In genomic region chr10:124339951-124340760, GRCh38 we compare ENCODE assay signal across 15 cellular contexts.
DNase-seq lines count a peak whose midpoint lies in the region; ATAC-seq, FAIRE-seq and TF ChIP-seq lines count a peak whose summit lies in the region.
"Had no signal": no experiment of that assay in that cellular context is flagged by ENCODE, and none has a peak within 500 bp of the region (broad histone marks: within the 10 kb centered on the region; RNA-seq: fewer than 3 reads in every experiment).

No MANE protein-coding gene starts in this region.

- POLR2A ChIA-PET in AG04450 (lab: Yijun Ruan, JAX) = interaction anchor here (0.6 kb wide), 1 partner anchor 9 kb away, joined by 3 read pairs; no protein-coding TSS in a partner anchor

- no peaks in the 10 kb centered on the region; the same call in 1 of the 2 replicates for H3K9me3 ChIP-seq in AG04450 (ENCODE audit: control insufficient read depth, insufficient read depth, low read length)
- H3K9me3 ChIP-seq: HAP-1, Peyer's patch had no signal

- CTCF ChIA-PET in AG04450 (lab: Charles Lee) = interaction anchor here (1.2 kb wide), 1 partner anchor 346 kb away, joined by 3 read pairs; no protein-coding TSS in a partner anchor

- FAIRE-seq in GM12892 (lab: Jason Lieb, UNC) (peak; percentile 57), bronchial epithelial cell (lab: Jason Lieb, UNC) (peak; percentile 23), GM19239 (lab: Jason Lieb, UNC) (no peak)

- TF ChIP-seq CTCF in AG04450 (IDR thresholded peaks at IDR 0.05; ENCODE audit: low read depth, low read length) (no peak), bronchial epithelial cell (IDR thresholded peaks at IDR 0.05; ENCODE audit: insufficient read depth, low read length, severe bottlenecking) (no peak)

- no peak overlapping the region for H3K4me3 ChIP-seq in AG04450 (ENCODE audit: low read depth, low read length)
- H3K4me3 ChIP-seq in bronchial epithelial cell (ENCODE audit: low read depth, low read length) = no peak overlapping the region
- H3K4me3 ChIP-seq: HAP-1, Peyer's patch, tibial nerve had no signal

- H3K27ac ChIP-seq in AG04450 (ENCODE audit: low read depth, low read length) = peak overlapping the region; percentile 88
- H3K27ac ChIP-seq: tibial nerve had no signal

- peak; percentile 78 for DNase-seq in AG04450 (ENCODE audit: low read depth, low spot score)
- no peak for DNase-seq in GM12892 (ENCODE audit: insufficient read length)
- DNase-seq in bronchial epithelial cell (ENCODE audit: low read depth) = peak; percentile 57
- peak; percentile 7 to 54 for DNase-seq in lung microvascular endothelial cell (ENCODE audit: low read depth in 2 of 2)
- no peak for DNase-seq in SKM-1 (lab: John Stamatoyannopoulos, UW; ENCODE audit: unreplicated experiment)
- DNase-seq in iPS-NIHi11 (ENCODE audit: low spot score) = no peak
- no peak for DNase-seq in GM19239 (ENCODE audit: insufficient read length, low spot score)
- DNase-seq: activated CD4-positive, CD25-positive, alpha-beta regulatory T cell; Calu3; glutamatergic neuron; stimulated activated CD4-positive, alpha-beta T cell treated with anti-CD3 and anti-CD28 coated beads, Interleukin-4, amount 100 ng/mL, for 24 hours had no signal

- peaks cover 2% of the 10 kb centered on the region for H3K27me3 ChIP-seq in AG04450 (ENCODE audit: control insufficient read depth, insufficient read depth, low read length)
- no peaks in the 10 kb centered on the region for H3K27me3 ChIP-seq in bronchial epithelial cell (ENCODE audit: control insufficient read depth, insufficient read depth, low read length)
- H3K27me3 ChIP-seq: Peyer's patch, tibial nerve had no signal

- no peaks in the 10 kb centered on the region for H3K36me3 ChIP-seq in bronchial epithelial cell (ENCODE audit: control insufficient read depth, insufficient read depth, low read length)
- H3K36me3 ChIP-seq: HAP-1, Peyer's patch, tibial nerve had no signal

- no peak for TF ChIP-seq POLR2A in GM12892 (IDR thresholded peaks at IDR 0.05; ENCODE audit: low read depth, low read length)

- no peak for ATAC-seq in HG03196 (IDR thresholded peaks at IDR 0.05; ENCODE audit: unreplicated experiment)

Comparison
In these comparisons a context has a peak if more than half of its experiments do, and no peak if none do; other contexts are left out.
1. DNase-seq: peak in AG04450 (single experiment), bronchial epithelial cell (single experiment) and lung microvascular endothelial cell (2 of 2); none in GM12892 (single experiment), SKM-1 (single experiment), iPS-NIHi11 (single experiment) and GM19239 (single experiment).